Comparison of ENCODE assay signal across 20 cellular contexts in the genomic region with DNA sequence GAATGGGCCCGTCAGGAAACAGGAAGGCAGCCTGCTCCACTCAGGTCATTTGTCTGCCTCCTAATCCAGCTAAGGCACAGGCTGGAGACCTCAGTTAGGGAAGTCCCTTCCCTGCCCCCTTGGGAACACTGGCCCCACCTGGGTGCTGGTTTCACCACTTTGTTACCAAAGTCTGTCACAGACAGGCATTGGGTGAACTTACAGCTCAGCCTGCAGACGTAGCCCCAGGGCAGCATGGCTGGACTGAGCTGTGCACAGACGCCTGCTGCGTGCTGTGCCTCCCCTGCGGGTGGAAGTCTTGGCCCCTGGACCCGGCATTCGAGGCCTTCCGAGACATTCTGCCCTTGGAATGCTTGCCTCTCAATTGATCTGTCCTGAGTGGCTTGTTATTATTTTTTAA. TPM values are rescaled to one million over a fixed set of nuclear protein-coding genes. Genes with fewer than 3 reads are reported as not detected.
DNase-seq lines count a peak whose midpoint lies in the region; ATAC-seq, FAIRE-seq and TF ChIP-seq lines count a peak whose summit lies in the region.
"Had no signal": no experiment of that assay in that cellular context is flagged by ENCODE, and none has a peak within 500 bp of the region (broad histone marks: within the 10 kb centered on the region; RNA-seq: fewer than 3 reads in every experiment).

No MANE protein-coding gene starts in this region.

- TF ChIP-seq EP300 in H1 (IDR thresholded peaks at IDR 0.05; ENCODE audit: borderline replicate concordance in 1 of 2, low read depth in 2 of 2, low read length in 2 of 2) (no peak), sigmoid colon (IDR thresholded peaks at IDR 0.05) (no peak)

- H3K14ac ChIP-seq in H1 (ENCODE audit: insufficient read length) (no peak overlapping the region), neuronal stem cell (ENCODE audit: low read length) (peak overlapping the region; percentile 59)

- H3K4me3 ChIP-seq in NT2/D1 (ENCODE audit: insufficient read length, low read depth) (no peak overlapping the region), H1 (ENCODE audit: extremely low read depth in 1 of 4, insufficient read depth in 2 of 4, low read depth in 3 of 4, low read length in 4 of 4) (no peak overlapping the region), neuronal stem cell (ENCODE audit: low read length in 2 of 2) (no peak overlapping the region), sigmoid colon (no peak overlapping the region), right lobe of liver (no peak overlapping the region)
- H3K4me3 ChIP-seq: GM23338, HAP-1 had no signal

- H3K23ac ChIP-seq in H1 (ENCODE audit: insufficient read length) (no peak overlapping the region), neuronal stem cell (ENCODE audit: low read depth, low read length, poor library complexity) (no peak overlapping the region)

- H3K4ac ChIP-seq in H1 (replicated peaks; ENCODE audit: insufficient read length, low read depth, low read length) (no peak overlapping the region), neuronal stem cell (ENCODE audit: low read length) (no peak overlapping the region)

- H3K9me3 ChIP-seq in NT2/D1 (ENCODE audit: insufficient read depth, low read length) (no peaks in the 10 kb centered on the region), H1 (ENCODE audit: insufficient read depth in 2 of 2, low read depth in 1 of 2, low read length in 1 of 2) (no peaks in the 10 kb centered on the region), neuronal stem cell (replicated peaks in 1 of 2; ENCODE audit: control insufficient read depth in 2 of 2, insufficient read depth in 1 of 2, low read depth in 1 of 2, low read length in 2 of 2) (peaks cover 0 to 2% of the 10 kb centered on the region in 2 donors), sigmoid colon (no peaks in the 10 kb centered on the region), right lobe of liver (no peaks in the 10 kb centered on the region)
- H3K9me3 ChIP-seq: Caco-2, HAP-1 had no signal

- DNase-seq in NT2/D1 (ENCODE audit: low read depth, low spot score): no peak
- DNase-seq in H1 (ENCODE audit: low read depth in 1 of 2, low spot score in 2 of 2): no peak
- DNase-seq in neuronal stem cell (ENCODE audit: low spot score): no peak
- DNase-seq in sigmoid colon: peak; percentile 30
- no peak for DNase-seq in right lobe of liver
- DNase-seq in activated CD4-positive, alpha-beta T cell treated with anti-CD3 and anti-CD28 coated beads for 36 hours: no peak
- DNase-seq: C1 segment of cervical spinal cord; Caco-2; CD4-positive, CD25-positive, alpha-beta regulatory T cell; CD8-positive, alpha-beta T cell; DMS153; DND-41 had no signal

- POLR2A ChIA-PET in H1 (lab: Charles Lee; ENCODE audit: partially characterized antibody): interaction anchor here (1.0 to 1.1 kb wide), 2 partner anchors 25 to 129 kb away, joined by 3 to 5 read pairs; a partner anchor contains a TSS
- POLR2A ChIA-PET in activated CD4-positive, alpha-beta T cell treated with anti-CD3 and anti-CD28 coated beads for 36 hours (lab: Charles Lee): no interaction called here

- no peak overlapping the region for H2BK120ac ChIP-seq in H1 (replicated peaks; ENCODE audit: low read depth, low read length)
- H2BK120ac ChIP-seq in neuronal stem cell (ENCODE audit: low read depth, low read length): no peak overlapping the region

- CTCF ChIA-PET in H1 (lab: Charles Lee; ENCODE audit: partially characterized antibody): interaction anchor here (0.6 to 2.1 kb wide), 5 partner anchors 18 to 1020 kb away, joined by 3 to 7 read pairs (median 4); no protein-coding TSS in a partner anchor
- CTCF ChIA-PET in activated CD4-positive, alpha-beta T cell treated with anti-CD3 and anti-CD28 coated beads for 36 hours (lab: Charles Lee): no interaction called here

- no peak overlapping the region for H3K27ac Mint-ChIP-seq in activated CD4-positive, alpha-beta T cell treated with anti-CD3 and anti-CD28 coated beads for 36 hours
- H3K27ac Mint-ChIP-seq: CD4-positive, CD25-positive, alpha-beta regulatory T cell; CD8-positive, alpha-beta T cell; GM23338 had no signal

- WGBS in H1 (ENCODE audit: extremely low coverage in 1 of 2, insufficient coverage in 1 of 2, insufficient read length in 1 of 2, insufficient replicate concordance in 2 of 2, low coverage in 1 of 2, low lambda C conversion rate in 2 of 2, missing lambda C conversion rate in 1 of 2), 2 experiments: 97% methylated on average over 8 of the region's 8 CpGs; no CpG with 5 or more reads in 1 of the 2 experiments
- WGBS in neuronal stem cell (ENCODE audit: extremely low coverage in 2 of 2, insufficient read length in 2 of 2, insufficient replicate concordance in 1 of 2), 2 donors: no CpG with 5 or more reads among the region's 8 CpGs
- WGBS in sigmoid colon, 2 donors: 95 to 96% methylated on average over 8 of the region's 8 CpGs
- WGBS in right lobe of liver (ENCODE audit: insufficient coverage, low coverage, low lambda C conversion rate, missing lambda C conversion rate): 100% methylated on average over 3 of the region's 8 CpGs

- no peak for FAIRE-seq in H1 (lab: Jason Lieb, UNC)
- FAIRE-seq: G401.6, GM12892, GM19239, H54 had no signal

- H3K27me3 ChIP-seq in NT2/D1 (ENCODE audit: insufficient read depth, insufficient read length) (no peaks in the 10 kb centered on the region), H1 (replicated peaks in 1 of 4; ENCODE audit: control insufficient read depth in 3 of 4, extremely low read depth in 1 of 4, insufficient read depth in 3 of 4, low read length in 3 of 4) (no peaks in the 10 kb centered on the region), neuronal stem cell (ENCODE audit: control insufficient read depth in 3 of 3, insufficient read depth in 3 of 3, low read depth in 1 of 3, low read length in 3 of 3) (no peaks in the 10 kb centered on the region), sigmoid colon (no peaks in the 10 kb centered on the region), right lobe of liver (no peaks in the 10 kb centered on the region)

- TF ChIP-seq RAD21 in H1 (IDR thresholded peaks at IDR 0.05 in 1 of 2, conservative IDR thresholded peaks at IDR 0.05 in 1 of 2; ENCODE audit: low read depth in 2 of 2, low read length in 2 of 2): no peak

- H2BK15ac ChIP-seq in H1 (ENCODE audit: low read length) (no peak overlapping the region), neuronal stem cell (ENCODE audit: low read length) (no peak overlapping the region)

- H2BK5ac ChIP-seq in H1 (ENCODE audit: low read depth, low read length): no peak overlapping the region
- no peak overlapping the region for H2BK5ac ChIP-seq in neuronal stem cell (ENCODE audit: low read length)

- H2BK12ac ChIP-seq in H1 (ENCODE audit: low read depth, low read length) (no peak overlapping the region), neuronal stem cell (ENCODE audit: low read length) (no peak overlapping the region)

- no peak overlapping the region for H3K4me3 Mint-ChIP-seq in activated CD4-positive, alpha-beta T cell treated with anti-CD3 and anti-CD28 coated beads for 36 hours
- H3K4me3 Mint-ChIP-seq: CD4-positive, CD25-positive, alpha-beta regulatory T cell; CD8-positive, alpha-beta T cell; GM23338 had no signal

- H3K9ac ChIP-seq in NT2/D1 (ENCODE audit: insufficient read length, low read depth) (peak overlapping the region; percentile 3), H1 (replicated peaks in 1 of 4; ENCODE audit: extremely low read depth in 1 of 4, low read depth in 3 of 4, low read length in 3 of 4) (no peak overlapping the region), neuronal stem cell (ENCODE audit: low read depth, low read length, poor library complexity) (no peak overlapping the region)

- intact Hi-C loops in sigmoid colon (cut with DNase I) (loop anchor here (10.0 kb wide), 1 partner anchor 1053 kb away; no protein-coding TSS in a partner anchor), right lobe of liver (cut with DNase I) (no loop called here)
- intact Hi-C loops in activated CD4-positive, alpha-beta T cell treated with anti-CD3 and anti-CD28 coated beads for 36 hours (cut with DNase I, micrococcal nuclease): no loop called here

- H3K9me3 Mint-ChIP-seq in activated CD4-positive, alpha-beta T cell treated with anti-CD3 and anti-CD28 coated beads for 36 hours (ENCODE audit: low read depth): no peaks in the 10 kb centered on the region
- H3K9me3 Mint-ChIP-seq: CD4-positive, CD25-positive, alpha-beta regulatory T cell; CD8-positive, alpha-beta T cell; GM23338 had no signal

- H3K18ac ChIP-seq in H1 (ENCODE audit: extremely low read depth, low read length): no peak overlapping the region
- H3K18ac ChIP-seq in neuronal stem cell (ENCODE audit: low read length): no peak overlapping the region

- H3K56ac ChIP-seq in H1 (replicated peaks; ENCODE audit: insufficient read length, low read depth, low read length): no peak overlapping the region

- H3K36me3 ChIP-seq in NT2/D1 (ENCODE audit: insufficient read depth, insufficient read length, low read length) (peaks cover 10% of the 10 kb centered on the region), H1 (ENCODE audit: control insufficient read depth in 2 of 4, insufficient read depth in 4 of 4, low read length in 3 of 4) (no peaks in the 10 kb centered on the region), neuronal stem cell (replicated peaks in 1 of 2; ENCODE audit: control insufficient read depth in 2 of 2, insufficient read depth in 2 of 2, low read length in 2 of 2) (peaks cover 0 to 19% of the 10 kb centered on the region in 2 donors), sigmoid colon (peaks cover 0 to 19% (median 4%) of the 10 kb centered on the region in 4 donors), right lobe of liver (no peaks in the 10 kb centered on the region)

- H3K4me2 ChIP-seq in H1 (ENCODE audit: insufficient read depth in 1 of 2, low read depth in 2 of 2, low read length in 2 of 2): no peak overlapping the region
- H3K4me2 ChIP-seq in neuronal stem cell (ENCODE audit: insufficient read depth, low read length, poor library complexity, severe bottlenecking): no peak overlapping the region
- H3K4me2 ChIP-seq: GM23338 had no signal

- H2AFZ ChIP-seq in H1 (ENCODE audit: low read length) (no peak overlapping the region), neuronal stem cell (ENCODE audit: low read length) (no peak overlapping the region)
- H2AFZ ChIP-seq: GM23338 had no signal

- no peaks in the 10 kb centered on the region for H3K79me2 ChIP-seq in H1 (ENCODE audit: control insufficient read depth in 1 of 2, insufficient read depth in 2 of 2, low read length in 2 of 2)

- H4K5ac ChIP-seq in H1 (ENCODE audit: insufficient read length, low read depth, low read length): no peak overlapping the region

- H3K4me1 ChIP-seq in NT2/D1 (ENCODE audit: insufficient read depth, insufficient read length): peaks cover 10% of the 10 kb centered on the region
- H3K4me1 ChIP-seq in H1 (replicated peaks in 1 of 4; ENCODE audit: control insufficient read depth in 3 of 4, insufficient read depth in 4 of 4, low read length in 3 of 4): peaks cover 0 to 2% (median 1%) of the 10 kb centered on the region in 4 experiments; a peak in 2 of 7 replicates
- peaks cover 0 to 6% of the 10 kb centered on the region in 2 donors for H3K4me1 ChIP-seq in neuronal stem cell (ENCODE audit: control insufficient read depth in 2 of 2, insufficient read depth in 1 of 2, low read depth in 1 of 2, low read length in 2 of 2)
- H3K4me1 ChIP-seq in sigmoid colon: peaks cover 0 to 16% (median 14%) of the 10 kb centered on the region in 4 donors
- H3K4me1 ChIP-seq in right lobe of liver: peaks cover 0 to 19% (median 3%) of the 10 kb centered on the region in 4 donors
- H3K4me1 ChIP-seq: HAP-1 had no signal

- peaks cover 3% of the 10 kb centered on the region for H3K36me3 Mint-ChIP-seq in activated CD4-positive, alpha-beta T cell treated with anti-CD3 and anti-CD28 coated beads for 36 hours (ENCODE audit: low read depth)

- no peak overlapping the region for H3K27ac ChIP-seq in H1 (ENCODE audit: low read depth, low read length)
- no peak overlapping the region for H3K27ac ChIP-seq in neuronal stem cell (replicated peaks; ENCODE audit: low read length)
- H3K27ac ChIP-seq in sigmoid colon: no peak overlapping the region
- H3K27ac ChIP-seq in right lobe of liver: no peak overlapping the region

- H4K91ac ChIP-seq in H1 (replicated peaks; ENCODE audit: insufficient read length, low read length) (peak overlapping the region; percentile 35), neuronal stem cell (ENCODE audit: low read depth, low read length, poor library complexity) (no peak overlapping the region)

- H3K4me1 Mint-ChIP-seq in activated CD4-positive, alpha-beta T cell treated with anti-CD3 and anti-CD28 coated beads for 36 hours: peaks cover 7% of the 10 kb centered on the region

- peaks cover 0 to 4% of the 10 kb centered on the region in 2 experiments for H4K20me1 ChIP-seq in H1 (replicated peaks in 1 of 2; ENCODE audit: control insufficient read depth in 1 of 2, insufficient read depth in 2 of 2, low read length in 2 of 2)

- H2BK20ac ChIP-seq in H1 (ENCODE audit: low read length): no peak overlapping the region

- TF ChIP-seq CTCF in H1 (IDR thresholded peaks at IDR 0.05; ENCODE audit: control extremely low read depth in 1 of 3, insufficient read depth in 1 of 3, low read depth in 1 of 3, low read length in 3 of 3) (no peak), sigmoid colon (IDR thresholded peaks at IDR 0.05) (no peak), right lobe of liver (IDR thresholded peaks at IDR 0.05) (no peak)

- 0 out of 2 replicates have a peak, but pooled peaks cover 2% of the 10 kb centered on the region for H3K23me2 ChIP-seq in H1 (ENCODE audit: low read depth, low read length)

- H3K79me1 ChIP-seq in H1 (ENCODE audit: low read depth, low read length) (no peaks in the 10 kb centered on the region), neuronal stem cell (ENCODE audit: low read depth, low read length) (peaks cover 3% of the 10 kb centered on the region)

- H4K8ac ChIP-seq in H1 (ENCODE audit: extremely low read depth, insufficient read depth, low read length) (no peak overlapping the region), neuronal stem cell (ENCODE audit: low read depth, low read length) (no peak overlapping the region)

- ATAC-seq in right lobe of liver (no peak), GM21619 (IDR thresholded peaks at IDR 0.05; ENCODE audit: unreplicated experiment) (no peak), HG02973 (IDR thresholded peaks at IDR 0.05; ENCODE audit: unreplicated experiment) (no peak)
- no peak for ATAC-seq in activated CD4-positive, alpha-beta T cell treated with anti-CD3 and anti-CD28 coated beads for 36 hours
- ATAC-seq: CD8-positive, alpha-beta T cell; GM23338 had no signal

- TF ChIP-seq POLR2A in H1 (IDR thresholded peaks at IDR 0.05; ENCODE audit: control extremely low read depth in 1 of 2, low read depth in 2 of 2, low read length in 2 of 2) (no peak), sigmoid colon (IDR thresholded peaks at IDR 0.05) (no peak), right lobe of liver (IDR thresholded peaks at IDR 0.05) (no peak)

- no peaks in the 10 kb centered on the region for H3K27me3 Mint-ChIP-seq in activated CD4-positive, alpha-beta T cell treated with anti-CD3 and anti-CD28 coated beads for 36 hours
- H3K27me3 Mint-ChIP-seq: CD4-positive, CD25-positive, alpha-beta regulatory T cell had no signal

- H2AK5ac ChIP-seq in H1 (ENCODE audit: low read depth, low read length) (no peak overlapping the region), neuronal stem cell (ENCODE audit: low read depth, low read length) (no peak overlapping the region)

RNA-seq across cellular contexts. Expression of a gene that starts 48.9 kb away (rescaled TPM):
- 22.4 and 25.1 TPM in 2 replicates for total RNA-seq in H1 (2021; fragmentation: NEBNext Ultra II Directional; extraction: Animal tissue kit (Norgen Biotek cat#: 25700))
- polyA plus RNA-seq in H1 (2011; rRNA removed) (8.9 and 11.6 TPM in 2 replicates), sigmoid colon (10 to 100 TPM in 1 of 3 donors, 1 to 10 TPM in 2; 3.0 to 12.5 (median 3.2) TPM)
- polyA plus RNA-seq in H1 (2011; cell fraction: cytosol; rRNA removed): 6.3 TPM
- polyA plus RNA-seq in H1 (2011; cell fraction: nucleus; rRNA removed): 46.4 TPM
- polyA plus RNA-seq in H1 (2012, experiment 1 of 2): 17.5 to 20.5 TPM (median 19.2 TPM) in 4 replicates
- polyA plus RNA-seq in H1 (2012, experiment 2 of 2): 4.8 TPM
- 21.0 TPM for polyA plus RNA-seq in H1 (2013, experiment 1 of 2)
- polyA plus RNA-seq in H1 (2013, experiment 2 of 2): 20.5 TPM
- polyA minus RNA-seq in H1 (2011; rRNA and poly(A)+ RNA removed): 12.4 and 14.3 TPM in 2 replicates
- 13.4 TPM for polyA minus RNA-seq in H1 (2011; cell fraction: cytosol; rRNA and poly(A)+ RNA removed)
- 30.2 TPM for polyA minus RNA-seq in H1 (2011; cell fraction: nucleus; rRNA and poly(A)+ RNA removed)
- 27.1 TPM for polyA plus RNA-seq in neuronal stem cell (2013, experiment 1 of 2)
- 25.7 TPM for polyA plus RNA-seq in neuronal stem cell (2013, experiment 2 of 2)
- total RNA-seq in sigmoid colon (10 to 100 TPM; 14.6 to 27.4 (median 18.7) TPM), right lobe of liver (10 to 100 TPM in 4 of 6 experiments, 1 to 10 TPM in 2; 8.5 to 23.1 (median 13.2) TPM)
- 10 to 100 TPM; 29.2 to 33.3 TPM for total RNA-seq in activated CD4-positive, alpha-beta T cell treated with anti-CD3 and anti-CD28 coated beads for 36 hours
